10 cellular contexts compared by ENCODE assay signal in genomic region chr2:239928457-239929350, GRCh38.
DNase-seq lines count a peak whose midpoint lies in the region; ATAC-seq lines count a peak whose summit lies in the region.
"Had no signal": no experiment of that assay in that cellular context is flagged by ENCODE, and none has a peak within 500 bp of the region (broad histone marks: within the 10 kb centered on the region; RNA-seq: fewer than 3 reads in every experiment).

No MANE protein-coding gene starts in this region.

- no peak overlapping the region for H3K4me3 ChIP-seq in right cardiac atrium (ENCODE audit: low read length)

- no peaks in the 10 kb centered on the region for H3K36me3 Mint-ChIP-seq in activated CD4-positive, alpha-beta T cell treated with anti-CD3 and anti-CD28 coated beads, Interleukin-2, amount 10 ng/mL, durations not matched to agents 24 days and 14 days (ENCODE audit: low read depth)
- peaks cover 9% of the 10 kb centered on the region for H3K36me3 Mint-ChIP-seq in activated CD4-positive, alpha-beta memory T cell treated with anti-CD3 and anti-CD28 coated beads, Interleukin-2, amount 10 ng/mL, durations not matched to agents 7 days and 5 days (ENCODE audit: low read depth)
- H3K36me3 Mint-ChIP-seq: naive thymus-derived CD8-positive, alpha-beta T cell had no signal

- POLR2A ChIA-PET in activated CD4-positive, alpha-beta memory T cell treated with anti-CD3 and anti-CD28 coated beads, Interleukin-2, amount 10 ng/mL, durations not matched to agents 7 days and 5 days (lab: Charles Lee) = interaction anchor here (1.1 to 3.9 kb wide), 4 partner anchors 11 to 528 kb away, joined by 3 to 41 read pairs (median 6); partner anchors contain the start of gene HDAC4

- intact Hi-C loops in activated CD4-positive, alpha-beta T cell treated with anti-CD3 and anti-CD28 coated beads, Interleukin-2, amount 10 ng/mL, durations not matched to agents 24 days and 14 days (cut with micrococcal nuclease) = no loop called here
- intact Hi-C loops in right cardiac atrium (cut with DNase I) = no loop called here

- no peak overlapping the region for H3K4me3 Mint-ChIP-seq in activated CD4-positive, alpha-beta T cell treated with anti-CD3 and anti-CD28 coated beads, Interleukin-2, amount 10 ng/mL, durations not matched to agents 24 days and 14 days
- H3K4me3 Mint-ChIP-seq in activated CD4-positive, alpha-beta memory T cell treated with anti-CD3 and anti-CD28 coated beads, Interleukin-2, amount 10 ng/mL, durations not matched to agents 7 days and 5 days = no peak overlapping the region

- DNase-seq in activated CD4-positive, alpha-beta T cell treated with anti-CD3 and anti-CD28 coated beads, Interleukin-2, amount 10 ng/mL, durations not matched to agents 24 days and 14 days = no peak
- DNase-seq in activated CD4-positive, alpha-beta T cell treated with anti-CD3 and anti-CD28 coated beads for 4 hours = no peak
- DNase-seq in activated CD4-positive, alpha-beta memory T cell treated with anti-CD3 and anti-CD28 coated beads, Interleukin-2, amount 10 ng/mL, durations not matched to agents 7 days and 5 days = peak; percentile 19
- DNase-seq in right cardiac atrium (peak in 2 of 3 donors; percentile 51 to 58), superior temporal gyrus (ENCODE audit: extremely low spot score) (peak; percentile 89), NCI-H146 (lab: John Stamatoyannopoulos, UW) (no peak)

- H3K27me3 Mint-ChIP-seq in activated CD4-positive, alpha-beta T cell treated with anti-CD3 and anti-CD28 coated beads, Interleukin-2, amount 10 ng/mL, durations not matched to agents 24 days and 14 days = peaks cover 11% of the 10 kb centered on the region
- H3K27me3 Mint-ChIP-seq in activated CD4-positive, alpha-beta memory T cell treated with anti-CD3 and anti-CD28 coated beads, Interleukin-2, amount 10 ng/mL, durations not matched to agents 7 days and 5 days = peaks cover 6% of the 10 kb centered on the region

- CTCF ChIA-PET in activated CD4-positive, alpha-beta memory T cell treated with anti-CD3 and anti-CD28 coated beads, Interleukin-2, amount 10 ng/mL, durations not matched to agents 7 days and 5 days (lab: Charles Lee) = interaction anchor here (1.9 kb wide), 1 partner anchor 9 kb away, joined by 7 read pairs; no protein-coding TSS in a partner anchor

- peaks cover 3% of the 10 kb centered on the region for H3K9me3 Mint-ChIP-seq in activated CD4-positive, alpha-beta T cell treated with anti-CD3 and anti-CD28 coated beads, Interleukin-2, amount 10 ng/mL, durations not matched to agents 24 days and 14 days
- peaks cover 5% of the 10 kb centered on the region for H3K9me3 Mint-ChIP-seq in activated CD4-positive, alpha-beta memory T cell treated with anti-CD3 and anti-CD28 coated beads, Interleukin-2, amount 10 ng/mL, durations not matched to agents 7 days and 5 days
- H3K9me3 Mint-ChIP-seq: naive thymus-derived CD8-positive, alpha-beta T cell had no signal

- no peaks in the 10 kb centered on the region for H3K27me3 ChIP-seq in right cardiac atrium (ENCODE audit: control insufficient read depth, insufficient read depth)

- H3K9me3 ChIP-seq in right cardiac atrium (ENCODE audit: control insufficient read depth, low read length) = no peaks in the 10 kb centered on the region

- peak overlapping the region; percentile 51 for H3K27ac Mint-ChIP-seq in activated CD4-positive, alpha-beta T cell treated with anti-CD3 and anti-CD28 coated beads, Interleukin-2, amount 10 ng/mL, durations not matched to agents 24 days and 14 days
- H3K27ac Mint-ChIP-seq in activated CD4-positive, alpha-beta memory T cell treated with anti-CD3 and anti-CD28 coated beads, Interleukin-2, amount 10 ng/mL, durations not matched to agents 7 days and 5 days = peak overlapping the region; percentile 69

- ATAC-seq in right cardiac atrium = peak in 1 of 2 donors; percentile 27
- ATAC-seq in GM21360 (IDR thresholded peaks at IDR 0.05; ENCODE audit: unreplicated experiment) = no peak
- ATAC-seq in GM18909 (IDR thresholded peaks at IDR 0.05; ENCODE audit: poor library complexity, unreplicated experiment) = no peak

- peaks cover 22% of the 10 kb centered on the region for H3K4me1 Mint-ChIP-seq in activated CD4-positive, alpha-beta T cell treated with anti-CD3 and anti-CD28 coated beads, Interleukin-2, amount 10 ng/mL, durations not matched to agents 24 days and 14 days
- H3K4me1 Mint-ChIP-seq in activated CD4-positive, alpha-beta memory T cell treated with anti-CD3 and anti-CD28 coated beads, Interleukin-2, amount 10 ng/mL, durations not matched to agents 7 days and 5 days = peaks cover 41% of the 10 kb centered on the region

- no peak overlapping the region for H3K27ac ChIP-seq in right cardiac atrium (ENCODE audit: low read length)
- H3K27ac ChIP-seq: C4-2B had no signal

- H3K4me1 ChIP-seq in right cardiac atrium (ENCODE audit: control insufficient read depth, insufficient read depth, low read length) = no peaks in the 10 kb centered on the region

- WGBS in right cardiac atrium = 69% methylated on average over 46 of the region's 46 CpGs

Comparison
In these comparisons a context has a peak if more than half of its experiments do, and no peak if none do; other contexts are left out.
1. DNase-seq: peak in activated CD4-positive, alpha-beta memory T cell treated with anti-CD3 and anti-CD28 coated beads, Interleukin-2, amount 10 ng/mL, durations not matched to agents 7 days and 5 days (single experiment), right cardiac atrium (2 of 3) and superior temporal gyrus (single experiment); none in activated CD4-positive, alpha-beta T cell treated with anti-CD3 and anti-CD28 coated beads, Interleukin-2, amount 10 ng/mL, durations not matched to agents 24 days and 14 days (single experiment), activated CD4-positive, alpha-beta T cell treated with anti-CD3 and anti-CD28 coated beads for 4 hours (0 of 2) and NCI-H146 (single experiment).